24 cellular contexts compared by ENCODE assay signal in genomic region chr7:96016056-96016455, GRCh38.
"Had no signal": no experiment of that assay in that cellular context is flagged by ENCODE, and none has a peak within 500 bp of the region (broad histone marks: within the 10 kb centered on the region; RNA-seq: fewer than 3 reads in every experiment).

No MANE protein-coding gene starts in this region.

- H3K9me3 ChIP-seq: gastrocnemius medialis, right lobe of liver, thoracic aorta, uterus had no signal

- H3K27ac ChIP-seq: gastrocnemius medialis, hepatocyte, right lobe of liver, skin epidermis, thoracic aorta, uterus, WERI-Rb-1 had no signal

- H2AFZ ChIP-seq: hepatocyte had no signal

- H3K27me3 ChIP-seq: gastrocnemius medialis, hepatocyte, right lobe of liver, uterus had no signal

- DNase-seq: activated CD4-positive, alpha-beta memory T cell treated with anti-CD3 and anti-CD28 coated beads, Interleukin-2, amount 10 ng/mL, durations not matched to agents 7 days and 5 days; activated CD4-positive, alpha-beta T cell treated with anti-CD3 and anti-CD28 coated beads for 48 hours; activated CD8-positive, alpha-beta memory T cell treated with anti-CD3 and anti-CD28 coated beads, Interleukin-2, amount 50 U/mL, for 48 hours; activated gamma-delta T cell treated with Interleukin-2 at 50 U/mL for 16 hours; activated naive CD4-positive, alpha-beta T cell treated with anti-CD3 and anti-CD28 coated beads, Interleukin-2, amount 50 U/mL, for 16 hours; activated T-cell treated with anti-CD3 and anti-CD28 coated beads, Interleukin-2, amount 50 U/mL, for 24 hours; amygdala; caudate nucleus; endodermal cell; gastrocnemius medialis; islet precursor cell; left cardiac atrium; mammary epithelial cell; naive thymus-derived CD8-positive, alpha-beta T cell; right lobe of liver; stimulated activated CD4-positive, alpha-beta T cell treated with anti-CD3 and anti-CD28 coated beads, Interleukin-4, amount 100 ng/mL, for 24 hours; T-helper 17 cell; T1000; trophoblast cell; uterus; WERI-Rb-1 had no signal

- H3K4me2 ChIP-seq: hepatocyte had no signal

- H3K4me1 ChIP-seq: right lobe of liver, uterus had no signal

- H3K4me3 ChIP-seq: gastrocnemius medialis, hepatocyte, right lobe of liver, skin epidermis, thoracic aorta, uterus had no signal

- H3K79me2 ChIP-seq: hepatocyte had no signal

- H3K36me3 ChIP-seq: gastrocnemius medialis, right lobe of liver, thoracic aorta, uterus, WERI-Rb-1 had no signal
